6 cellular contexts compared by ENCODE assay signal in the genomic region with DNA sequence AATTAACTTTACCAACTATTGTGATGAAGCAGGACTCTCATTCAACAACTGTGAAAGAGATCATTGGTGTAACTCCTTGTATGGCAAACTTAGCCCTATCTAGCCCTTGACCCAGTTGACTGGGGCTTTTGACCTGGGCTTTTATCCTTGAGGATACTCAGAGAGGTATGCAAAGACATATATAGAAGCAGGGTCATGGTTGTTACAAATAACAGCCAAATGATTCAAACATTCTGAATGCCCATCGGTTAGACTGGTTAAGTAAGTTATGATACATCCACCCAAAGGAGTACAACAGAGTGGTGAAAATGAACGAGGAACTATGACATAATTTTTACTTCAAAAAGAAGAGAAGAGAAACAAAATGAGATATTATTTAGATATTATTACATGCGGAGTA. TPM values are rescaled to one million over a fixed set of nuclear protein-coding genes. Genes with fewer than 3 reads are reported as not detected.
"Had no signal": no experiment of that assay in that cellular context is flagged by ENCODE, and none has a peak within 500 bp of the region (broad histone marks: within the 10 kb centered on the region; RNA-seq: fewer than 3 reads in every experiment).

No MANE protein-coding gene starts in this region.

- H3K4me2 ChIP-seq: GM23338 had no signal

- H2AFZ ChIP-seq: GM23338 had no signal

- H3K27ac ChIP-seq: HL-60 had no signal

- ATAC-seq: GM23338, HepG2, K562 had no signal

- H3K4me3 ChIP-seq: GM23338, K562 had no signal

- DNase-seq: H9, HCEC 1CT had no signal

RNA-seq across cellular contexts. Expression of a gene that starts 38.2 kb away (rescaled TPM):
- total RNA-seq: HepG2 had no signal
- polyA plus RNA-seq: HepG2, K562 had no signal
